Comparison of ENCODE assay signal across 14 cellular contexts in the genomic region with DNA sequence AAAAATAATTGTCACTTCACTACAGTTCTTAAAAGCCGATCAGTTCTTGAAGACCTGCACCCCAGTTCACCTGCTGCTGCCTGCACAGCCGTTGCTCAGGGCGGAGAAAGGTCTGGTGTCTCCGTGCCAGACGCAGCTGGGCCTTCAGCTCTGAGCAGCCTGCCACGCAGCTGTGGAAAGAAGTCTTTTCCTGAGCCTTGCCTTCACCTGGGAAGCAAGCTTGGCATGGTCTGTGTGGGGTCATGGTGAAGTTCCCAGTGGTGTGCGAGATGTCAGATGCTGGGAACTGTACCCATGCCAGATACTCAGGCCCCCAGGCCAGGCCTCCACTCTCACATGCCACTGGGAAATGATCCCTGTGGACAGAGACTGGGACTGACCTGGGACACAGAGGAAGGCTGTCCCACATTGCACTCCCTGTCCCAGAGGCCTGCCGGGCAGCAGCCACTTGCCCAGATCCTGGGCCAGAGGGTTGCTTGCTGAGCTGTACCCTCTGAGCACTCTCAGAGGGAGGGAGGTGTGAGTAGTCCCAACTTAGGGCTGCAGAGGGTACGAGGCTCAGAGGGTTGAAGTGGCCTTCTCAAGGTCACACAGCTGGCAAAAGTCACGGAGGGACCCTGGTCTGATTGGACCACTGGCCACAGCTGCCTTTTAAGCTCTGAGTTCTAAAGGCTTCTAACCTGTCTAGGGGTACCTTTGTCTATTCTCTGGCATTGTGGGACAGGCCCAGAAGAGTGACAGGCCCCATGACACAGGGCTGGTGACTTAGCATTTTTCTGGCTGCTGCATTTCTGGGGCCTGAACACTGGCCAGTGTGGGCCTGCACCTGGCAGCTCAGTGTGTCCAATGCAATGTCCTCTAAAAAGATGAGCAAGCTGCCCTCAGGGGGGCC. TPM values are rescaled to one million over a fixed set of nuclear protein-coding genes. Genes with fewer than 3 reads are reported as not detected.
DNase-seq lines count a peak whose midpoint lies in the region; ATAC-seq and TF ChIP-seq lines count a peak whose summit lies in the region.
"Had no signal": no experiment of that assay in that cellular context is flagged by ENCODE, and none has a peak within 500 bp of the region (broad histone marks: within the 10 kb centered on the region; RNA-seq: fewer than 3 reads in every experiment).

No MANE protein-coding gene starts in this region.

- H3K27me3 Mint-ChIP-seq in activated naive CD8-positive, alpha-beta T cell treated with anti-CD3 and anti-CD28 coated beads, Interleukin-2, amount 10 ng/mL, durations not matched to agents 7 days and 5 days = no peaks in the 10 kb centered on the region
- H3K27me3 Mint-ChIP-seq in activated naive CD8-positive, alpha-beta T cell treated with anti-CD3 and anti-CD28 coated beads, Interleukin-2, amount 50 U/mL, for 24 hours = no peaks in the 10 kb centered on the region

- peaks cover 44% of the 10 kb centered on the region for H3K36me3 Mint-ChIP-seq in activated naive CD8-positive, alpha-beta T cell treated with anti-CD3 and anti-CD28 coated beads, Interleukin-2, amount 10 ng/mL, durations not matched to agents 7 days and 5 days
- peaks cover 22% of the 10 kb centered on the region for H3K36me3 Mint-ChIP-seq in activated naive CD8-positive, alpha-beta T cell treated with anti-CD3 and anti-CD28 coated beads, Interleukin-2, amount 50 U/mL, for 24 hours (ENCODE audit: low read depth)

- peaks cover 45% of the 10 kb centered on the region for H3K4me1 Mint-ChIP-seq in activated naive CD8-positive, alpha-beta T cell treated with anti-CD3 and anti-CD28 coated beads, Interleukin-2, amount 10 ng/mL, durations not matched to agents 7 days and 5 days
- peaks cover 43% of the 10 kb centered on the region for H3K4me1 Mint-ChIP-seq in activated naive CD8-positive, alpha-beta T cell treated with anti-CD3 and anti-CD28 coated beads, Interleukin-2, amount 50 U/mL, for 24 hours

- no peak for DNase-seq in activated naive CD8-positive, alpha-beta T cell treated with anti-CD3 and anti-CD28 coated beads, Interleukin-2, amount 10 ng/mL, durations not matched to agents 7 days and 5 days
- no peak for DNase-seq in activated naive CD8-positive, alpha-beta T cell treated with anti-CD3 and anti-CD28 coated beads, Interleukin-2, amount 50 U/mL, for 24 hours
- DNase-seq in right lobe of liver (no peak), upper lobe of right lung (peak; percentile 52), NCI-H446 treated with DMSO at 0.1 percent for 48 hours (lab: John Stamatoyannopoulos, UW) (no peak)
- DNase-seq: activated gamma-delta T cell; AML-193; DMS79; NCI-H1048; stimulated activated CD4-positive, alpha-beta T cell treated with anti-CD3 and anti-CD28 coated beads, Interleukin-1b, Interleukin-23, amount 100 ng/mL, for 48 hours; uterus had no signal

- no peak for TF ChIP-seq POLR2A in right lobe of liver (IDR thresholded peaks at IDR 0.05)

- H3K9me3 ChIP-seq in duodenal mucosa (ENCODE audit: control insufficient read depth in 1 of 2, low read length in 2 of 2) = no peaks in the 10 kb centered on the region
- no peaks in the 10 kb centered on the region for H3K9me3 ChIP-seq in right lobe of liver
- no peaks in the 10 kb centered on the region for H3K9me3 ChIP-seq in upper lobe of right lung
- H3K9me3 ChIP-seq: uterus had no signal

- TF ChIP-seq CTCF in right lobe of liver (IDR thresholded peaks at IDR 0.05) (no peak), upper lobe of right lung (IDR thresholded peaks at IDR 0.05) (no peak)

- intact Hi-C loops in right lobe of liver (cut with DNase I) (no loop called here), upper lobe of right lung (cut with DNase I) (no loop called here)

- H3K4me1 ChIP-seq in duodenal mucosa (ENCODE audit: control insufficient read depth in 1 of 2, insufficient read depth in 2 of 2, low read length in 2 of 2) (peaks cover 33 to 36% of the 10 kb centered on the region in 2 donors), right lobe of liver (peaks cover 0 to 18% (median 8%) of the 10 kb centered on the region in 4 donors), upper lobe of right lung (peaks cover 5% of the 10 kb centered on the region)
- H3K4me1 ChIP-seq: uterus had no signal

- no peaks in the 10 kb centered on the region for H3K9me3 Mint-ChIP-seq in activated naive CD8-positive, alpha-beta T cell treated with anti-CD3 and anti-CD28 coated beads, Interleukin-2, amount 10 ng/mL, durations not matched to agents 7 days and 5 days
- H3K9me3 Mint-ChIP-seq in activated naive CD8-positive, alpha-beta T cell treated with anti-CD3 and anti-CD28 coated beads, Interleukin-2, amount 50 U/mL, for 24 hours = no peaks in the 10 kb centered on the region

- no peak overlapping the region for H3K4me3 Mint-ChIP-seq in activated naive CD8-positive, alpha-beta T cell treated with anti-CD3 and anti-CD28 coated beads, Interleukin-2, amount 10 ng/mL, durations not matched to agents 7 days and 5 days
- no peak overlapping the region for H3K4me3 Mint-ChIP-seq in activated naive CD8-positive, alpha-beta T cell treated with anti-CD3 and anti-CD28 coated beads, Interleukin-2, amount 50 U/mL, for 24 hours

- POLR2A ChIA-PET in activated naive CD8-positive, alpha-beta T cell treated with anti-CD3 and anti-CD28 coated beads, Interleukin-2, amount 10 ng/mL, durations not matched to agents 7 days and 5 days (lab: Charles Lee) = interaction anchor here (1.1 to 3.8 kb wide), 4 partner anchors 10 to 53 kb away, joined by 3 to 17 read pairs (median 12); no protein-coding TSS in a partner anchor

- no peak for ATAC-seq in activated naive CD8-positive, alpha-beta T cell treated with anti-CD3 and anti-CD28 coated beads, Interleukin-2, amount 10 ng/mL, durations not matched to agents 7 days and 5 days (ENCODE audit: low read depth)
- no peak for ATAC-seq in activated naive CD8-positive, alpha-beta T cell treated with anti-CD3 and anti-CD28 coated beads, Interleukin-2, amount 50 U/mL, for 24 hours
- ATAC-seq in right lobe of liver (peak; percentile 54 to 60 (median 59)), upper lobe of right lung (peak; percentile 47), HG03039 (IDR thresholded peaks at IDR 0.05; ENCODE audit: unreplicated experiment) (no peak), GM18520 (IDR thresholded peaks at IDR 0.05; ENCODE audit: unreplicated experiment) (no peak)

- H3K9ac ChIP-seq in duodenal mucosa (ENCODE audit: low read depth in 1 of 2, low read length in 2 of 2) = peak overlapping the region in 1 of 2 donors; percentile 27

- H3K27ac ChIP-seq in duodenal mucosa (ENCODE audit: low read depth, low read length) = peak overlapping the region; percentile 13
- H3K27ac ChIP-seq in right lobe of liver = peak overlapping the region in 2 of 3 donors; percentile 65 to 79
- no peak overlapping the region for H3K27ac ChIP-seq in upper lobe of right lung
- H3K27ac ChIP-seq: uterus had no signal

- H3K4me3 ChIP-seq in duodenal mucosa (ENCODE audit: low read depth in 1 of 2, low read length in 2 of 2) (no peak overlapping the region), right lobe of liver (no peak overlapping the region), upper lobe of right lung (no peak overlapping the region)
- H3K4me3 ChIP-seq: uterus had no signal

- H3K36me3 ChIP-seq in duodenal mucosa (ENCODE audit: control insufficient read depth in 1 of 2, insufficient read depth in 2 of 2, low read length in 2 of 2) = peaks cover 11 to 33% of the 10 kb centered on the region in 2 donors
- H3K36me3 ChIP-seq in right lobe of liver = peaks cover 0 to 3% (median 0%) of the 10 kb centered on the region in 4 donors
- peaks cover 25% of the 10 kb centered on the region for H3K36me3 ChIP-seq in upper lobe of right lung
- H3K36me3 ChIP-seq: uterus had no signal

- H3K27me3 ChIP-seq in duodenal mucosa (ENCODE audit: control insufficient read depth in 1 of 2, insufficient read depth in 2 of 2, low read length in 2 of 2) (no peaks in the 10 kb centered on the region), right lobe of liver (no peaks in the 10 kb centered on the region), upper lobe of right lung (no peaks in the 10 kb centered on the region)
- H3K27me3 ChIP-seq: uterus had no signal

- WGBS in right lobe of liver (ENCODE audit: insufficient coverage, low coverage, low lambda C conversion rate, missing lambda C conversion rate) = 73% methylated on average over 6 of the region's 10 CpGs

- peak overlapping the region; percentile 8 for H3K27ac Mint-ChIP-seq in activated naive CD8-positive, alpha-beta T cell treated with anti-CD3 and anti-CD28 coated beads, Interleukin-2, amount 10 ng/mL, durations not matched to agents 7 days and 5 days
- H3K27ac Mint-ChIP-seq in activated naive CD8-positive, alpha-beta T cell treated with anti-CD3 and anti-CD28 coated beads, Interleukin-2, amount 50 U/mL, for 24 hours = no peak overlapping the region

RNA-seq across cellular contexts. Expression of gene KLF13, which starts 55.4 kb away (rescaled TPM):
- 100 to 1,000 TPM; 230 to 252 TPM for total RNA-seq in activated naive CD8-positive, alpha-beta T cell treated with anti-CD3 and anti-CD28 coated beads, Interleukin-2, amount 10 ng/mL, durations not matched to agents 7 days and 5 days
- total RNA-seq in right lobe of liver = 10 to 100 TPM; 22.7 to 66.2 (median 28.5) TPM
- 176 TPM for total RNA-seq in upper lobe of right lung

Comparison
In these comparisons a context has a peak if more than half of its experiments do, and no peak if none do; other contexts are left out.
1. ATAC-seq: peak in right lobe of liver (4 of 4) and upper lobe of right lung (single experiment); none in activated naive CD8-positive, alpha-beta T cell treated with anti-CD3 and anti-CD28 coated beads, Interleukin-2, amount 10 ng/mL, durations not matched to agents 7 days and 5 days (single experiment), activated naive CD8-positive, alpha-beta T cell treated with anti-CD3 and anti-CD28 coated beads, Interleukin-2, amount 50 U/mL, for 24 hours (single experiment), HG03039 (single experiment) and GM18520 (single experiment).